Comparison of ENCODE assay signal across 8 cellular contexts in genomic region chr12:76032043-76032981, GRCh38. TPM values are rescaled to one million over a fixed set of nuclear protein-coding genes. Genes with fewer than 3 reads are reported as not detected.
A peak's percentile ranks its signal among the peaks of the same experiment; 100 is the strongest.
DNase-seq lines count a peak whose midpoint lies in the region; ATAC-seq and TF ChIP-seq lines count a peak whose summit lies in the region.

No MANE protein-coding gene starts in this region.

- H3K27ac ChIP-seq in right lobe of liver: peak overlapping the region; percentile 98 to 99 (median 98)

- intact Hi-C loops in Calu3 (cut with micrococcal nuclease; ENCODE audit: unreplicated experiment) (no loop called here), right lobe of liver (cut with DNase I) (loop anchor here (10.0 kb wide), 2 partner anchors 218 to 508 kb away; no protein-coding TSS in a partner anchor)

- H3K27ac Mint-ChIP-seq in Calu3 (ENCODE audit: unreplicated experiment): peak overlapping the region; percentile 98

- H3K9me3 Mint-ChIP-seq in Calu3 (ENCODE audit: low read depth, unreplicated experiment): no peaks in the 10 kb centered on the region

- peaks cover 70% of the 10 kb centered on the region for H3K36me3 Mint-ChIP-seq in Calu3 (ENCODE audit: insufficient read depth, unreplicated experiment)

- TF ChIP-seq POLR2A in right lobe of liver (IDR thresholded peaks at IDR 0.05): peak; percentile 41

- ATAC-seq in GM21360 (IDR thresholded peaks at IDR 0.05; ENCODE audit: unreplicated experiment): peak; percentile 22
- ATAC-seq in HG03571 (IDR thresholded peaks at IDR 0.05; ENCODE audit: unreplicated experiment): peak; percentile 18
- ATAC-seq in right lobe of liver: peak; percentile 46 to 64 (median 55)

- peaks cover 38% of the 10 kb centered on the region for H3K4me1 Mint-ChIP-seq in Calu3 (ENCODE audit: low read depth, unreplicated experiment)

- H3K4me3 Mint-ChIP-seq in Calu3 (ENCODE audit: low read depth, unreplicated experiment): peak overlapping the region; percentile 86

- H3K4me3 ChIP-seq in right lobe of liver: peak overlapping the region; percentile 78 to 90 (median 82)

- H3K27me3 Mint-ChIP-seq in Calu3 (ENCODE audit: unreplicated experiment): no peaks in the 10 kb centered on the region

- CTCF ChIA-PET in Calu3 (lab: Charles Lee): interaction anchor here (0.5 to 2.7 kb wide), 19 partner anchors 12 to 521 kb away, joined by 3 to 17 read pairs (median 4); partner anchors contain the start of gene KRR1

- BruUV-seq in Calu3 (replicated peaks; lab: Mats Ljungman, UMichigan): no TSS peak

- H3K9me3 ChIP-seq in right lobe of liver: no peaks in the 10 kb centered on the region

- TF ChIP-seq CTCF in Calu3 (IDR thresholded peaks at IDR 0.05; ENCODE audit: unreplicated experiment): no peak
- TF ChIP-seq CTCF in right lobe of liver (IDR thresholded peaks at IDR 0.05): no peak

- H3K36me3 ChIP-seq in right lobe of liver: no peaks in the 10 kb centered on the region

- DNase-seq in Calu3 (peak; percentile 40), UCSD-AML1 (lab: John Stamatoyannopoulos, UW; ENCODE audit: unreplicated experiment) (peak; percentile 61), ecto neural progenitor cell (ENCODE audit: low spot score) (peak; percentile 60), right lobe of liver (peak; percentile 37 to 71 (median 67)), NCI-H2227 (lab: John Stamatoyannopoulos, UW; ENCODE audit: unreplicated experiment) (no peak)
- DNase-seq in stimulated activated CD8-positive, alpha-beta memory T cell treated with anti-CD3 and anti-CD28 coated beads, Interleukin-4, amount 100 ng/mL, for 48 hours: peak; percentile 67

- 3% methylated on average over 37 of the region's 58 CpGs for WGBS in right lobe of liver (ENCODE audit: insufficient coverage, low coverage, low lambda C conversion rate, missing lambda C conversion rate)

- H3K27me3 ChIP-seq in right lobe of liver: no peaks in the 10 kb centered on the region

- H3K4me1 ChIP-seq in right lobe of liver: peaks cover 0 to 10% (median 3%) of the 10 kb centered on the region in 4 donors

RNA-seq across cellular contexts. Expression of gene PHLDA1, which starts 0.7 kb away (rescaled TPM):
- total RNA-seq in Calu3 (2022) (143 and 151 TPM in 2 replicates), right lobe of liver (10 to 100 TPM in 4 of 6 experiments, 1 to 10 TPM in 2; 1.7 to 22.4 (median 14.3) TPM)

RNA-seq across cellular contexts. Expression of gene NAP1L1, which starts 52.2 kb away (rescaled TPM):
- total RNA-seq in Calu3 (2022) (394 and 467 TPM in 2 replicates), right lobe of liver (10 to 100 TPM; 61.9 to 99.1 (median 81.5) TPM)
